25 cellular contexts compared by ENCODE assay signal in genomic region chr15:85439996-85440395, GRCh38. TPM values are rescaled to one million over a fixed set of nuclear protein-coding genes. Genes with fewer than 3 reads are reported as not detected.
DNase-seq lines count a peak whose midpoint lies in the region; ATAC-seq, FAIRE-seq and TF ChIP-seq lines count a peak whose summit lies in the region.
"Had no signal": no experiment of that assay in that cellular context is flagged by ENCODE, and none has a peak within 500 bp of the region (broad histone marks: within the 10 kb centered on the region; RNA-seq: fewer than 3 reads in every experiment).

No MANE protein-coding gene starts in this region.

- no peak overlapping the region for H3K4me2 ChIP-seq in mammary epithelial cell (ENCODE audit: insufficient read depth, low read depth, low read length)
- H3K4me2 ChIP-seq: BLaER1 had no signal

- ATAC-seq in naive B cell (ENCODE audit: low read depth in 2 of 2) (no peak), HG02852 (IDR thresholded peaks at IDR 0.05; ENCODE audit: unreplicated experiment) (no peak)
- ATAC-seq: K562, WTC11 had no signal

- H3K27me3 Mint-ChIP-seq in activated CD4-positive, alpha-beta memory T cell treated with anti-CD3 and anti-CD28 coated beads for 36 hours = no peaks in the 10 kb centered on the region
- peaks cover 1% of the 10 kb centered on the region for H3K27me3 Mint-ChIP-seq in activated CD4-positive, alpha-beta memory T cell treated with anti-CD3 and anti-CD28 coated beads, Interleukin-2, amount 10 ng/mL, durations not matched to agents 7 days and 5 days
- no peaks in the 10 kb centered on the region for H3K27me3 Mint-ChIP-seq in naive B cell
- H3K27me3 Mint-ChIP-seq: activated naive CD4-positive, alpha-beta T cell treated with anti-CD3 and anti-CD28 coated beads, Interleukin-2, amount 50 U/mL, for 24 hours had no signal

- H3K4me1 Mint-ChIP-seq in activated CD4-positive, alpha-beta memory T cell treated with anti-CD3 and anti-CD28 coated beads for 36 hours (ENCODE audit: low read depth) = peaks cover 44% of the 10 kb centered on the region
- H3K4me1 Mint-ChIP-seq in activated CD4-positive, alpha-beta memory T cell treated with anti-CD3 and anti-CD28 coated beads, Interleukin-2, amount 10 ng/mL, durations not matched to agents 7 days and 5 days = peaks cover 33% of the 10 kb centered on the region
- peaks cover 31 to 47% (median 43%) of the 10 kb centered on the region in 3 donors for H3K4me1 Mint-ChIP-seq in naive B cell

- FAIRE-seq in RCC 7860 (lab: Jason Lieb, UNC) = no peak
- FAIRE-seq: H1, K562 had no signal

- H3K4me3 Mint-ChIP-seq in activated CD4-positive, alpha-beta memory T cell treated with anti-CD3 and anti-CD28 coated beads for 36 hours = no peak overlapping the region
- H3K4me3 Mint-ChIP-seq in activated CD4-positive, alpha-beta memory T cell treated with anti-CD3 and anti-CD28 coated beads, Interleukin-2, amount 10 ng/mL, durations not matched to agents 7 days and 5 days = no peak overlapping the region
- peak overlapping the region in 1 of 8 donors; percentile 7 for H3K4me3 Mint-ChIP-seq in naive B cell
- H3K4me3 Mint-ChIP-seq: activated T-cell treated with anti-CD3 and anti-CD28 coated beads, Interleukin-2, amount 50 U/mL, for 4 hours; WTC11 had no signal

- intact Hi-C loops in activated CD4-positive, alpha-beta memory T cell treated with anti-CD3 and anti-CD28 coated beads for 36 hours (cut with micrococcal nuclease) = loop anchor here (5.0 to 10.0 kb wide), 2 partner anchors 108 to 455 kb away; partner anchors contain the start of gene PDE8A
- intact Hi-C loops in mammary epithelial cell (cut with micrococcal nuclease) = no loop called here

- TF ChIP-seq CTCF in mammary epithelial cell (conservative IDR thresholded peaks at IDR 0.05 in 1 of 2, IDR thresholded peaks at IDR 0.05 in 1 of 2; ENCODE audit: extremely low read depth in 1 of 2, insufficient read depth in 1 of 2, low read depth in 1 of 2, low read length in 2 of 2) = no peak

- H3K36me3 ChIP-seq in mammary epithelial cell (ENCODE audit: insufficient read depth, low read length) = no peaks in the 10 kb centered on the region
- H3K36me3 ChIP-seq: ascending aorta, BLaER1, left lung, neutrophil, SJSA1, vagina had no signal

- POLR2A ChIA-PET in activated CD4-positive, alpha-beta memory T cell treated with anti-CD3 and anti-CD28 coated beads for 36 hours (lab: Charles Lee) = interaction anchor here (1.4 kb wide), 1 partner anchor 10 kb away, joined by 4 read pairs; no protein-coding TSS in a partner anchor
- POLR2A ChIA-PET in activated CD4-positive, alpha-beta memory T cell treated with anti-CD3 and anti-CD28 coated beads, Interleukin-2, amount 10 ng/mL, durations not matched to agents 7 days and 5 days (lab: Charles Lee) = no interaction called here

- H3K79me2 ChIP-seq in mammary epithelial cell (ENCODE audit: insufficient read depth, low read length) = peaks cover 45% of the 10 kb centered on the region

- peak overlapping the region; percentile 29 for H3K27ac Mint-ChIP-seq in activated CD4-positive, alpha-beta memory T cell treated with anti-CD3 and anti-CD28 coated beads for 36 hours
- H3K27ac Mint-ChIP-seq in activated CD4-positive, alpha-beta memory T cell treated with anti-CD3 and anti-CD28 coated beads, Interleukin-2, amount 10 ng/mL, durations not matched to agents 7 days and 5 days = no peak overlapping the region
- peak overlapping the region in 5 of 6 donors; percentile 1 to 74 (median 67) for H3K27ac Mint-ChIP-seq in naive B cell
- H3K27ac Mint-ChIP-seq: activated naive CD4-positive, alpha-beta T cell treated with anti-CD3 and anti-CD28 coated beads, Interleukin-2, amount 50 U/mL, for 24 hours; WTC11 had no signal

- no peaks in the 10 kb centered on the region for H3K9me3 Mint-ChIP-seq in activated CD4-positive, alpha-beta memory T cell treated with anti-CD3 and anti-CD28 coated beads for 36 hours
- no peaks in the 10 kb centered on the region for H3K9me3 Mint-ChIP-seq in activated CD4-positive, alpha-beta memory T cell treated with anti-CD3 and anti-CD28 coated beads, Interleukin-2, amount 10 ng/mL, durations not matched to agents 7 days and 5 days
- H3K9me3 Mint-ChIP-seq in naive B cell = no peaks in the 10 kb centered on the region
- H3K9me3 Mint-ChIP-seq: activated naive CD4-positive, alpha-beta T cell treated with anti-CD3 and anti-CD28 coated beads, Interleukin-2, amount 50 U/mL, for 24 hours; activated T-cell treated with anti-CD3 and anti-CD28 coated beads, Interleukin-2, amount 50 U/mL, for 4 hours; WTC11 had no signal

- H3K27me3 ChIP-seq in mammary epithelial cell (ENCODE audit: insufficient read depth, low read length) = no peaks in the 10 kb centered on the region
- H3K27me3 ChIP-seq: ascending aorta, BLaER1, left lung, neutrophil, SJSA1, vagina had no signal

- CTCF ChIA-PET in activated CD4-positive, alpha-beta memory T cell treated with anti-CD3 and anti-CD28 coated beads for 36 hours (lab: Charles Lee) = interaction anchor here (0.6 to 1.4 kb wide), 5 partner anchors 11 to 121 kb away, joined by 3 to 5 read pairs (median 5); no protein-coding TSS in a partner anchor
- CTCF ChIA-PET in activated CD4-positive, alpha-beta memory T cell treated with anti-CD3 and anti-CD28 coated beads, Interleukin-2, amount 10 ng/mL, durations not matched to agents 7 days and 5 days (lab: Charles Lee) = interaction anchor here (0.8 to 1.2 kb wide), 2 partner anchors 27 to 124 kb away, joined by 3 to 5 read pairs; no protein-coding TSS in a partner anchor
- CTCF ChIA-PET in mammary epithelial cell (lab: Charles Lee; ENCODE audit: low non-redundant PET) = interaction anchor here (0.6 to 0.9 kb wide), 2 partner anchors 39 to 267 kb away, joined by 4 to 6 read pairs; no protein-coding TSS in a partner anchor

- no peak overlapping the region for H3K4me3 ChIP-seq in mammary epithelial cell (replicated peaks in 1 of 3; ENCODE audit: insufficient read depth in 1 of 3, low read depth in 2 of 3, low read length in 3 of 3)
- H3K4me3 ChIP-seq: ascending aorta, BLaER1, K562, left lung, SJSA1, vagina had no signal

- no peaks in the 10 kb centered on the region for H4K20me1 ChIP-seq in mammary epithelial cell (ENCODE audit: insufficient read depth, low read length)

- dilution Hi-C loops in mammary epithelial cell (cut with HindIII; ENCODE audit: low sequenced_read_pairs) = no loop called here

- H3K4me1 ChIP-seq in mammary epithelial cell (ENCODE audit: insufficient read depth, low read length) = peaks cover 19% of the 10 kb centered on the region

- H3K36me3 Mint-ChIP-seq in activated CD4-positive, alpha-beta memory T cell treated with anti-CD3 and anti-CD28 coated beads for 36 hours = no peaks in the 10 kb centered on the region
- no peaks in the 10 kb centered on the region for H3K36me3 Mint-ChIP-seq in activated CD4-positive, alpha-beta memory T cell treated with anti-CD3 and anti-CD28 coated beads, Interleukin-2, amount 10 ng/mL, durations not matched to agents 7 days and 5 days (ENCODE audit: low read depth)
- H3K36me3 Mint-ChIP-seq in naive B cell = no peaks in the 10 kb centered on the region

- no peaks in the 10 kb centered on the region for H3K9me3 ChIP-seq in mammary epithelial cell (replicated peaks; ENCODE audit: insufficient read depth, low read length)
- H3K9me3 ChIP-seq: ascending aorta, BLaER1, left lung, neutrophil, SJSA1, vagina had no signal

- in situ Hi-C loops in mammary epithelial cell (cut with MboI; ENCODE audit: low sequenced_read_pairs in 2 of 2) = loop anchor here in 1 of 2 donors (25.0 kb wide), 1 partner anchor 253 kb away; no protein-coding TSS in a partner anchor

- no peak overlapping the region for H2AFZ ChIP-seq in mammary epithelial cell (ENCODE audit: low read depth, low read length)

- H3K9ac ChIP-seq in mammary epithelial cell (ENCODE audit: insufficient read depth, low read length) = no peak overlapping the region
- H3K9ac ChIP-seq: BLaER1 had no signal

- no peak for DNase-seq in activated CD4-positive, alpha-beta memory T cell treated with anti-CD3 and anti-CD28 coated beads for 36 hours
- no peak for DNase-seq in activated CD4-positive, alpha-beta memory T cell treated with anti-CD3 and anti-CD28 coated beads, Interleukin-2, amount 10 ng/mL, durations not matched to agents 7 days and 5 days
- peak; percentile 59 for DNase-seq in HT-29 (ENCODE audit: low spot score)
- no peak for DNase-seq in mammary epithelial cell
- DNase-seq in naive B cell = no peak
- DNase-seq in RCC 7860 (ENCODE audit: low spot score) = no peak
- no peak for DNase-seq in A172 (ENCODE audit: low spot score)
- DNase-seq: 8988T; activated T-cell treated with anti-CD3 and anti-CD28 coated beads, Interleukin-2, amount 50 U/mL, for 4 hours; effector memory CD4-positive, alpha-beta T cell; GF-D8; head of caudate nucleus; left lung; NCI-H1694; stimulated activated CD4-positive, alpha-beta T cell treated with anti-CD3 and anti-CD28 coated beads, Interleukin-4, amount 100 ng/mL, for 4 hours had no signal

- H3K27ac ChIP-seq in mammary epithelial cell (ENCODE audit: insufficient read depth, low read depth, low read length) = peak overlapping the region; percentile 29
- H3K27ac ChIP-seq: ascending aorta, BLaER1, left lung, neutrophil, SJSA1, vagina had no signal

- no TSS peak for BruUV-seq in mammary epithelial cell (replicated peaks; lab: Mats Ljungman, UMichigan)

RNA-seq across cellular contexts. Expression of gene AKAP13, which starts 59.6 kb away (rescaled TPM):
- 100 to 1,000 TPM; 106 to 113 TPM for total RNA-seq in activated CD4-positive, alpha-beta memory T cell treated with anti-CD3 and anti-CD28 coated beads for 36 hours
- 100 to 1,000 TPM; 153 to 170 TPM for total RNA-seq in activated CD4-positive, alpha-beta memory T cell treated with anti-CD3 and anti-CD28 coated beads, Interleukin-2, amount 10 ng/mL, durations not matched to agents 7 days and 5 days
- total RNA-seq in HT-29 (2014; rRNA removed; shearing (Covaris generic)) = 90.3 and 108 TPM in 2 replicates
- 10 to 100 TPM; 58.2 to 71.4 TPM for total RNA-seq in mammary epithelial cell
- polyA plus RNA-seq in mammary epithelial cell = 8.8 TPM
- 88.3 TPM for polyA minus RNA-seq in mammary epithelial cell
- 100 to 1,000 TPM in 4 of 6 donors, 10 to 100 TPM in 2; 63.4 to 185 (median 122) TPM for polyA plus RNA-seq in naive B cell (ENCODE audit: low read depth in 6 of 6)
- total RNA-seq in A172 (2014; rRNA removed; shearing (Covaris generic)) = 34.3 and 35.9 TPM in 2 replicates
